1 cellular context compared by ENCODE assay signal in genomic region chr20:44392776-44393607, GRCh38.
TF ChIP-seq lines count a peak whose summit lies in the region.

No MANE protein-coding gene starts in this region.

TF ChIP-seq in HepG2, 621 proteins besides CTCF, POLR2A, EP300 and RAD21 (continued from another document and continues in another):
- TF ChIP-seq HMGA1 (CRISPR knock-in tag; conservative IDR thresholded peaks at IDR 0.05) (no peak), MIER2 (CRISPR knock-in tag; IDR thresholded peaks at IDR 0.05) (0 out of 2 replicates have a peak, but pooled peaks have one; percentile 28), RELA (CRISPR knock-in tag; IDR thresholded peaks at IDR 0.05) (no peak), ZNF138 (CRISPR knock-in tag; IDR thresholded peaks at IDR 0.05; ENCODE audit: low read depth) (no peak), SKI (IDR thresholded peaks at IDR 0.05; ENCODE audit: partially characterized antibody) (no peak), POLR2AphosphoS2 (IDR thresholded peaks at IDR 0.05; ENCODE audit: low read depth, low read length) (no peak; the same call in 1 of the 2 replicates), ZNF550 (CRISPR knock-in tag; IDR thresholded peaks at IDR 0.05; ENCODE audit: borderline replicate concordance) (no peak), TBX2 (CRISPR knock-in tag; IDR thresholded peaks at IDR 0.05; ENCODE audit: borderline replicate concordance) (peak; percentile 96), ZMYM3 (CRISPR knock-in tag; IDR thresholded peaks at IDR 0.05) (peak; percentile 94), NONO (IDR thresholded peaks at IDR 0.05) (no peak), NONO (CRISPR knock-in tag; conservative IDR thresholded peaks at IDR 0.05) (0 out of 2 replicates have a peak, but pooled peaks have one; percentile 62), NCOR1 (IDR thresholded peaks at IDR 0.05; ENCODE audit: borderline replicate concordance, low read length) (no peak), DNMT3B (CRISPR knock-in tag; conservative IDR thresholded peaks at IDR 0.05) (no peak), ETV5 (CRISPR knock-in tag; IDR thresholded peaks at IDR 0.05; ENCODE audit: borderline replicate concordance) (peak; percentile 81), KMT2A (CRISPR knock-in tag; IDR thresholded peaks at IDR 0.05) (no peak), ZNF17 (CRISPR knock-in tag; IDR thresholded peaks at IDR 0.05) (no peak), ZFP62 (CRISPR knock-in tag; IDR thresholded peaks at IDR 0.05) (no peak), ZNF124 (CRISPR knock-in tag; IDR thresholded peaks at IDR 0.05) (peak; percentile 18), NCOA1 (CRISPR knock-in tag; IDR thresholded peaks at IDR 0.05) (peak; percentile 97), MBD4 (IDR thresholded peaks at IDR 0.05; ENCODE audit: borderline replicate concordance, low read length) (no peak), AKAP8 (CRISPR knock-in tag; IDR thresholded peaks at IDR 0.05) (peak; percentile 93), SIN3A (IDR thresholded peaks at IDR 0.05; ENCODE audit: borderline replicate concordance, low read depth, low read length) (peak; percentile 21; the same call in 1 of the 2 replicates), ARID3A (IDR thresholded peaks at IDR 0.05; ENCODE audit: low read depth, low read length) (no peak), ZNF766 (CRISPR knock-in tag; IDR thresholded peaks at IDR 0.05; ENCODE audit: borderline replicate concordance) (0 out of 2 replicates have a peak, but pooled peaks have one; percentile 61), ZNF34 (CRISPR knock-in tag; IDR thresholded peaks at IDR 0.05; ENCODE audit: borderline replicate concordance) (0 out of 2 replicates have a peak, but pooled peaks have one; percentile 35), ZBTB39 (CRISPR knock-in tag; IDR thresholded peaks at IDR 0.05) (peak; percentile 86; the same call in 1 of the 2 replicates), DRAP1 (CRISPR knock-in tag; IDR thresholded peaks at IDR 0.05) (peak; percentile 90), SRSF9 (IDR thresholded peaks at IDR 0.05; ENCODE audit: borderline replicate concordance, insufficient read depth, low read depth, low read length, poor library complexity, severe bottlenecking) (no peak), PITX1 (CRISPR knock-in tag; IDR thresholded peaks at IDR 0.05) (peak; percentile 25; the same call in 1 of the 2 replicates), SYNCRIP (IDR thresholded peaks at IDR 0.05; ENCODE audit: insufficient read depth, low read depth, low read length) (no peak), ZNF749 (CRISPR knock-in tag; IDR thresholded peaks at IDR 0.05; ENCODE audit: borderline replicate concordance) (no peak), ZNF510 (CRISPR knock-in tag; IDR thresholded peaks at IDR 0.05; ENCODE audit: low read depth) (no peak), PRMT3 (CRISPR knock-in tag; IDR thresholded peaks at IDR 0.05; ENCODE audit: borderline replicate concordance, low read depth) (no peak), MYC (CRISPR knock-in tag; IDR thresholded peaks at IDR 0.05; ENCODE audit: borderline replicate concordance) (peak; percentile 60; the same call in 1 of the 2 replicates), FOXP1 (IDR thresholded peaks at IDR 0.05) (no peak), FOXP1 (CRISPR knock-in tag; IDR thresholded peaks at IDR 0.05) (peak; percentile 95), ZNF567 (CRISPR knock-in tag; IDR thresholded peaks at IDR 0.05; ENCODE audit: borderline replicate concordance) (no peak)
- TF ChIP-seq, protein P1, sequence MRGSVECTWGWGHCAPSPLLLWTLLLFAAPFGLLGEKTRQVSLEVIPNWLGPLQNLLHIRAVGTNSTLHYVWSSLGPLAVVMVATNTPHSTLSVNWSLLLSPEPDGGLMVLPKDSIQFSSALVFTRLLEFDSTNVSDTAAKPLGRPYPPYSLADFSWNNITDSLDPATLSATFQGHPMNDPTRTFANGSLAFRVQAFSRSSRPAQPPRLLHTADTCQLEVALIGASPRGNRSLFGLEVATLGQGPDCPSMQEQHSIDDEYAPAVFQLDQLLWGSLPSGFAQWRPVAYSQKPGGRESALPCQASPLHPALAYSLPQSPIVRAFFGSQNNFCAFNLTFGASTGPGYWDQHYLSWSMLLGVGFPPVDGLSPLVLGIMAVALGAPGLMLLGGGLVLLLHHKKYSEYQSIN (CRISPR knock-in tag; IDR thresholded peaks at IDR 0.05; ENCODE audit: borderline replicate concordance): no peak
- TF ChIP-seq, protein P2, sequence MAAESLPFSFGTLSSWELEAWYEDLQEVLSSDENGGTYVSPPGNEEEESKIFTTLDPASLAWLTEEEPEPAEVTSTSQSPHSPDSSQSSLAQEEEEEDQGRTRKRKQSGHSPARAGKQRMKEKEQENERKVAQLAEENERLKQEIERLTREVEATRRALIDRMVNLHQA (CRISPR knock-in tag; IDR thresholded peaks at IDR 0.05): no peak
- TF ChIP-seq, protein P3, sequence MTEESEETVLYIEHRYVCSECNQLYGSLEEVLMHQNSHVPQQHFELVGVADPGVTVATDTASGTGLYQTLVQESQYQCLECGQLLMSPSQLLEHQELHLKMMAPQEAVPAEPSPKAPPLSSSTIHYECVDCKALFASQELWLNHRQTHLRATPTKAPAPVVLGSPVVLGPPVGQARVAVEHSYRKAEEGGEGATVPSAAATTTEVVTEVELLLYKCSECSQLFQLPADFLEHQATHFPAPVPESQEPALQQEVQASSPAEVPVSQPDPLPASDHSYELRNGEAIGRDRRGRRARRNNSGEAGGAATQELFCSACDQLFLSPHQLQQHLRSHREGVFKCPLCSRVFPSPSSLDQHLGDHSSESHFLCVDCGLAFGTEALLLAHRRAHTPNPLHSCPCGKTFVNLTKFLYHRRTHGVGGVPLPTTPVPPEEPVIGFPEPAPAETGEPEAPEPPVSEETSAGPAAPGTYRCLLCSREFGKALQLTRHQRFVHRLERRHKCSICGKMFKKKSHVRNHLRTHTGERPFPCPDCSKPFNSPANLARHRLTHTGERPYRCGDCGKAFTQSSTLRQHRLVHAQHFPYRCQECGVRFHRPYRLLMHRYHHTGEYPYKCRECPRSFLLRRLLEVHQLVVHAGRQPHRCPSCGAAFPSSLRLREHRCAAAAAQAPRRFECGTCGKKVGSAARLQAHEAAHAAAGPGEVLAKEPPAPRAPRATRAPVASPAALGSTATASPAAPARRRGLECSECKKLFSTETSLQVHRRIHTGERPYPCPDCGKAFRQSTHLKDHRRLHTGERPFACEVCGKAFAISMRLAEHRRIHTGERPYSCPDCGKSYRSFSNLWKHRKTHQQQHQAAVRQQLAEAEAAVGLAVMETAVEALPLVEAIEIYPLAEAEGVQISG (CRISPR knock-in tag; IDR thresholded peaks at IDR 0.05): peak; percentile 83
- TF ChIP-seq, protein P4, sequence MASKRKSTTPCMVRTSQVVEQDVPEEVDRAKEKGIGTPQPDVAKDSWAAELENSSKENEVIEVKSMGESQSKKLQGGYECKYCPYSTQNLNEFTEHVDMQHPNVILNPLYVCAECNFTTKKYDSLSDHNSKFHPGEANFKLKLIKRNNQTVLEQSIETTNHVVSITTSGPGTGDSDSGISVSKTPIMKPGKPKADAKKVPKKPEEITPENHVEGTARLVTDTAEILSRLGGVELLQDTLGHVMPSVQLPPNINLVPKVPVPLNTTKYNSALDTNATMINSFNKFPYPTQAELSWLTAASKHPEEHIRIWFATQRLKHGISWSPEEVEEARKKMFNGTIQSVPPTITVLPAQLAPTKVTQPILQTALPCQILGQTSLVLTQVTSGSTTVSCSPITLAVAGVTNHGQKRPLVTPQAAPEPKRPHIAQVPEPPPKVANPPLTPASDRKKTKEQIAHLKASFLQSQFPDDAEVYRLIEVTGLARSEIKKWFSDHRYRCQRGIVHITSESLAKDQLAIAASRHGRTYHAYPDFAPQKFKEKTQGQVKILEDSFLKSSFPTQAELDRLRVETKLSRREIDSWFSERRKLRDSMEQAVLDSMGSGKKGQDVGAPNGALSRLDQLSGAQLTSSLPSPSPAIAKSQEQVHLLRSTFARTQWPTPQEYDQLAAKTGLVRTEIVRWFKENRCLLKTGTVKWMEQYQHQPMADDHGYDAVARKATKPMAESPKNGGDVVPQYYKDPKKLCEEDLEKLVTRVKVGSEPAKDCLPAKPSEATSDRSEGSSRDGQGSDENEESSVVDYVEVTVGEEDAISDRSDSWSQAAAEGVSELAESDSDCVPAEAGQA (IDR thresholded peaks at IDR 0.05; ENCODE audit: low read depth): no peak
- TF ChIP-seq, protein P4 (CRISPR knock-in tag; IDR thresholded peaks at IDR 0.05; ENCODE audit: borderline replicate concordance): no peak
- TF ChIP-seq, protein P5, sequence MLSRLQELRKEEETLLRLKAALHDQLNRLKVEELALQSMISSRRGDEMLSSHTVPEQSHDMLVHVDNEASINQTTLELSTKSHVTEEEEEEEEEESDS (CRISPR knock-in tag; IDR thresholded peaks at IDR 0.05; ENCODE audit: borderline replicate concordance): 0 out of 2 replicates have a peak, but pooled peaks have one; percentile 49
- TF ChIP-seq, protein P6, sequence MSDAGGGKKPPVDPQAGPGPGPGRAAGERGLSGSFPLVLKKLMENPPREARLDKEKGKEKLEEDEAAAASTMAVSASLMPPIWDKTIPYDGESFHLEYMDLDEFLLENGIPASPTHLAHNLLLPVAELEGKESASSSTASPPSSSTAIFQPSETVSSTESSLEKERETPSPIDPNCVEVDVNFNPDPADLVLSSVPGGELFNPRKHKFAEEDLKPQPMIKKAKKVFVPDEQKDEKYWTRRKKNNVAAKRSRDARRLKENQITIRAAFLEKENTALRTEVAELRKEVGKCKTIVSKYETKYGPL (CRISPR knock-in tag; IDR thresholded peaks at IDR 0.05): peak; percentile 49; the same call in 1 of the 2 replicates
- TF ChIP-seq, protein P7, sequence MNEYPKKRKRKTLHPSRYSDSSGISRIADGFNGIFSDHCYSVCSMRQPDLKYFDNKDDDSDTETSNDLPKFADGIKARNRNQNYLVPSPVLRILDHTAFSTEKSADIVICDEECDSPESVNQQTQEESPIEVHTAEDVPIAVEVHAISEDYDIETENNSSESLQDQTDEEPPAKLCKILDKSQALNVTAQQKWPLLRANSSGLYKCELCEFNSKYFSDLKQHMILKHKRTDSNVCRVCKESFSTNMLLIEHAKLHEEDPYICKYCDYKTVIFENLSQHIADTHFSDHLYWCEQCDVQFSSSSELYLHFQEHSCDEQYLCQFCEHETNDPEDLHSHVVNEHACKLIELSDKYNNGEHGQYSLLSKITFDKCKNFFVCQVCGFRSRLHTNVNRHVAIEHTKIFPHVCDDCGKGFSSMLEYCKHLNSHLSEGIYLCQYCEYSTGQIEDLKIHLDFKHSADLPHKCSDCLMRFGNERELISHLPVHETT (CRISPR knock-in tag; conservative IDR thresholded peaks at IDR 0.05): peak; percentile 9; the same call in 1 of the 2 replicates
